In genomic region chr14:55611859-55612258, GRCh38 we compare ENCODE assay signal across 14 cellular contexts.
"Had no signal": no experiment of that assay in that cellular context is flagged by ENCODE, and none has a peak within 500 bp of the region (broad histone marks: within the 10 kb centered on the region; RNA-seq: fewer than 3 reads in every experiment).

No MANE protein-coding gene starts in this region.

- H3K4me1 ChIP-seq: upper lobe of right lung had no signal

- ATAC-seq: activated CD8-positive, alpha-beta memory T cell treated with anti-CD3 and anti-CD28 coated beads, Interleukin-2, amount 10 ng/mL, durations not matched to agents 7 days and 5 days; activated naive CD8-positive, alpha-beta T cell treated with anti-CD3 and anti-CD28 coated beads, Interleukin-2, amount 50 U/mL, for 24 hours; natural killer cell treated with Interleukin-12 subunit alpha and Interleukin-12 subunit beta and Interleukin-15 and Interleukin-18, amount 100 ng/mL, for 72 hours; stimulated activated naive CD8-positive, alpha-beta T cell treated with anti-CD3 and anti-CD28 coated beads, Interleukin-15, Interleukin-2, amounts not matched to agents 100 U/mL and 50 U/mL, for 24 hours; upper lobe of right lung had no signal

- DNase-seq: activated CD4-positive, alpha-beta T cell treated with anti-CD3 and anti-CD28 coated beads, Interleukin-2, amount 50 U/mL, for 1 hour; activated CD8-positive, alpha-beta memory T cell treated with anti-CD3 and anti-CD28 coated beads, Interleukin-2, amount 10 ng/mL, durations not matched to agents 7 days and 5 days; activated naive CD8-positive, alpha-beta T cell treated with anti-CD3 and anti-CD28 coated beads, Interleukin-2, amount 50 U/mL, for 24 hours; esophagus squamous epithelium; foreskin fibroblast; glutamatergic neuron; immature natural killer cell; occipital lobe; stimulated activated CD4-positive, alpha-beta T cell treated with anti-CD3 and anti-CD28 coated beads, Interleukin-4, amount 100 ng/mL, for 1 hour; stimulated activated CD8-positive, alpha-beta memory T cell treated with anti-CD3 and anti-CD28 coated beads, Interleukin-4, amount 100 ng/mL, for 48 hours; stimulated activated naive CD8-positive, alpha-beta T cell treated with anti-CD3 and anti-CD28 coated beads, Interleukin-15, Interleukin-2, amounts not matched to agents 100 U/mL and 50 U/mL, for 24 hours; upper lobe of right lung had no signal

- H3K27me3 Mint-ChIP-seq: activated CD8-positive, alpha-beta memory T cell treated with anti-CD3 and anti-CD28 coated beads, Interleukin-2, amount 10 ng/mL, durations not matched to agents 7 days and 5 days; activated naive CD8-positive, alpha-beta T cell treated with anti-CD3 and anti-CD28 coated beads, Interleukin-2, amount 50 U/mL, for 24 hours; natural killer cell treated with Interleukin-12 subunit alpha and Interleukin-12 subunit beta and Interleukin-15 and Interleukin-18, amount 100 ng/mL, for 72 hours had no signal

- H3K4me3 ChIP-seq: esophagus squamous epithelium, upper lobe of right lung had no signal

- H3K27ac ChIP-seq: esophagus squamous epithelium, upper lobe of right lung had no signal

- H3K9me3 Mint-ChIP-seq: activated naive CD8-positive, alpha-beta T cell treated with anti-CD3 and anti-CD28 coated beads, Interleukin-2, amount 50 U/mL, for 24 hours; immature natural killer cell; natural killer cell treated with Interleukin-12 subunit alpha and Interleukin-12 subunit beta and Interleukin-15 and Interleukin-18, amount 100 ng/mL, for 72 hours; T-helper 1 cell treated with Interleukin-12 subunit alpha and Interleukin-12 subunit beta and Interleukin-4 antibody, amounts not matched to agents 30 μg/mL and 1 μg/mL, for 36 hours had no signal

- H3K4me3 Mint-ChIP-seq: activated CD8-positive, alpha-beta memory T cell treated with anti-CD3 and anti-CD28 coated beads, Interleukin-2, amount 10 ng/mL, durations not matched to agents 7 days and 5 days; activated naive CD8-positive, alpha-beta T cell treated with anti-CD3 and anti-CD28 coated beads, Interleukin-2, amount 50 U/mL, for 24 hours; immature natural killer cell; natural killer cell treated with Interleukin-12 subunit alpha and Interleukin-12 subunit beta and Interleukin-15 and Interleukin-18, amount 100 ng/mL, for 72 hours; T-helper 1 cell treated with Interleukin-12 subunit alpha and Interleukin-12 subunit beta and Interleukin-4 antibody, amounts not matched to agents 30 μg/mL and 1 μg/mL, for 36 hours had no signal

- H3K9me3 ChIP-seq: esophagus squamous epithelium, upper lobe of right lung had no signal

- H3K27ac Mint-ChIP-seq: activated CD8-positive, alpha-beta memory T cell treated with anti-CD3 and anti-CD28 coated beads, Interleukin-2, amount 10 ng/mL, durations not matched to agents 7 days and 5 days; activated naive CD8-positive, alpha-beta T cell treated with anti-CD3 and anti-CD28 coated beads, Interleukin-2, amount 50 U/mL, for 24 hours; T-helper 1 cell treated with Interleukin-12 subunit alpha and Interleukin-12 subunit beta and Interleukin-4 antibody, amounts not matched to agents 30 μg/mL and 1 μg/mL, for 36 hours had no signal

- H3K27me3 ChIP-seq: esophagus squamous epithelium, upper lobe of right lung had no signal
